1 cellular context compared by ENCODE assay signal in the genomic region with DNA sequence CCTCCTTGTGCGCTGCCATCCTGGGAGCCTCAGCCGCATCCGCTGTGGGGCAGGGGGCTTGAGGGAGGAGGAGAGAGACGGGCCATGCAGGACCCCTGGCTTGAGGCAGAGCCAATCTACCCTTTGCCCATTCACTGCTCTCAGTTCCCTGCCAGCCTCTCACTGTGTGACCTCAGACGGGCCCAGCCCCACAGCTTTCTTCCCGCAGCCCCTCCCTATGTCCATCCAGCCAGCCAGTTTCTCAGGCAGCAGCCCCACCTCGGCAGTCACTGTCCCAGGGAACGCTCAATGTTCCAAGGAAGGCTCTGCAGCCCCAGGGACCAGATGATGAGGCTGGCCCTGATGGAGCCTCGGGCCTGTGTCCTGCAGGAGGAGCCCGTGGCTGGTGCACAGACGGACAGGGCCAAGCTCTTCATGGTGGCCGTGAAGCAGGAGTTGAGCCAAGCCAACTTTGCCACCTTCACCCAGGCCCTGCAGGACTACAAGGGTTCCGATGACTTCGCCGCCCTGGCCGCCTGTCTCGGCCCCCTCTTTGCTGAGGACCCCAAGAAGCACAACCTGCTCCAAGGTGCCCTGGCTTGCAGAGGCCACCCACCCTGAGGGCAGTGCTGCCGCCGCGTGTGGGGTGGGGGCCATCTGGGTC.
TF ChIP-seq lines count a peak whose summit lies in the region.

No MANE protein-coding gene starts in this region.

TF ChIP-seq in K562, 482 proteins besides CTCF, POLR2A, EP300 and RAD21:
- no peak for TF ChIP-seq KDM2B (CRISPR knock-in tag; IDR thresholded peaks at IDR 0.05)
- TF ChIP-seq RBM22 (IDR thresholded peaks at IDR 0.05; ENCODE audit: low read depth, low read length, poor library complexity, severe bottlenecking) = peak; percentile 46
- TF ChIP-seq TRIM28 (IDR thresholded peaks at IDR 0.05) = no peak
- peak; percentile 11; the same call in 1 of the 2 replicates for TF ChIP-seq RBFOX2 (IDR thresholded peaks at IDR 0.05; ENCODE audit: low read depth, low read length)
- peak; percentile 64 for TF ChIP-seq POLR2G (IDR thresholded peaks at IDR 0.05; ENCODE audit: low read depth, low read length)
- peak; percentile 1 for TF ChIP-seq CCNT2 (IDR thresholded peaks at IDR 0.05; ENCODE audit: borderline replicate concordance, extremely low read depth, insufficient read length, low read depth, low read length)
